Comparison of ENCODE assay signal across 15 cellular contexts in the genomic region with DNA sequence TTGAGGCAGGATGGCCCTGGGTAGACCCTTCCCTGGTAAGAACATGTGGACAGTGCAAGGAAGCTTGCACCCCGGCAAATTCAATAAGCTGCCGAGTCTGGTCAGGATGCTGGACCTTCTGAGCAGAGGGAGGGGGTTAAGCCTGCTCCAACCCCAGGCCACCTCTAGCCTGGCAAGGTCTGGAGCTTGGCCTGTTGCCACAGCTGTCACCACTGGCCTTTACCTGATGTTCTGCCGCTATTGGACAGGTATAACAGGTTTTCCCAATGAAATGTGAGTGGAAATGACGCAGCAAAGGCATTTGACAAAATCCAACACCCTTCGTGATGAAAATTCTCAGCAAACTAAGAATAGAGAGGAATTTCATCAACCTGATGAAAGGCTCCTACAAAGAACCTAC. TPM values are rescaled to one million over a fixed set of nuclear protein-coding genes. Genes with fewer than 3 reads are reported as not detected.
DNase-seq lines count a peak whose midpoint lies in the region; ATAC-seq, FAIRE-seq and TF ChIP-seq lines count a peak whose summit lies in the region.
"Had no signal": no experiment of that assay in that cellular context is flagged by ENCODE, and none has a peak within 500 bp of the region (broad histone marks: within the 10 kb centered on the region; RNA-seq: fewer than 3 reads in every experiment).

No MANE protein-coding gene starts in this region.

- no peaks in the 10 kb centered on the region for H3K4me1 ChIP-seq in aorta (ENCODE audit: control insufficient read depth in 1 of 2, insufficient read depth in 2 of 2, low read length in 2 of 2)

- peaks cover 12% of the 10 kb centered on the region for H3K27me3 Mint-ChIP-seq in stimulated activated naive CD8-positive, alpha-beta T cell treated with anti-CD3 and anti-CD28 coated beads, Interleukin-15, Interleukin-2, amounts not matched to agents 100 ng/mL and 50 ng/mL, for 24 hours
- H3K27me3 Mint-ChIP-seq in mesothelial cell of epicardium (ENCODE audit: low read depth) (peaks cover 2% of the 10 kb centered on the region), glutamatergic neuron (ENCODE audit: unreplicated experiment) (peaks cover 8% of the 10 kb centered on the region), CD14-positive monocyte (ENCODE audit: low read depth in 3 of 3) (peaks cover 18 to 26% (median 21%) of the 10 kb centered on the region in 3 donors)

- H3K4me3 ChIP-seq in aorta (ENCODE audit: low read length in 2 of 2), result no peak overlapping the region

- ATAC-seq in stimulated activated naive CD8-positive, alpha-beta T cell treated with anti-CD3 and anti-CD28 coated beads, Interleukin-15, Interleukin-2, amounts not matched to agents 100 U/mL and 50 U/mL, for 24 hours, result no peak
- no peak for ATAC-seq in aorta (ENCODE audit: low FRiP score)

- no peaks in the 10 kb centered on the region for H3K9me3 Mint-ChIP-seq in stimulated activated naive CD8-positive, alpha-beta T cell treated with anti-CD3 and anti-CD28 coated beads, Interleukin-15, Interleukin-2, amounts not matched to agents 100 ng/mL and 50 ng/mL, for 24 hours
- H3K9me3 Mint-ChIP-seq in mesothelial cell of epicardium (no peaks in the 10 kb centered on the region), glutamatergic neuron (ENCODE audit: unreplicated experiment) (no peaks in the 10 kb centered on the region), CD14-positive monocyte (no peaks in the 10 kb centered on the region)
- H3K9me3 Mint-ChIP-seq: HFFc6 had no signal

- no peak for TF ChIP-seq CTCF in VCaP (conservative IDR thresholded peaks at IDR 0.05)
- TF ChIP-seq CTCF in mesothelial cell of epicardium (IDR thresholded peaks at IDR 0.05; ENCODE audit: unreplicated experiment), result no peak
- no peak for TF ChIP-seq CTCF in glutamatergic neuron (IDR thresholded peaks at IDR 0.05; ENCODE audit: partially characterized antibody, unreplicated experiment)
- TF ChIP-seq CTCF in CD14-positive monocyte (IDR thresholded peaks at IDR 0.05), result no peak

- 91% methylated on average over 5 of the region's 5 CpGs for WGBS in aorta, 2 donors

- DNase-seq in stimulated activated naive CD8-positive, alpha-beta T cell treated with anti-CD3 and anti-CD28 coated beads, Interleukin-15, Interleukin-2, amounts not matched to agents 100 U/mL and 50 U/mL, for 24 hours, result no peak
- DNase-seq in mesothelial cell of epicardium (ENCODE audit: low spot score in 2 of 2, unreplicated experiment in 2 of 2), result no peak
- DNase-seq in glutamatergic neuron, result no peak
- no peak for DNase-seq in CD14-positive monocyte (ENCODE audit: low spot score)
- no peak for DNase-seq in aorta
- DNase-seq in GM12891 (ENCODE audit: insufficient read length, low spot score), result no peak
- DNase-seq: activated T-cell treated with anti-CD3 and anti-CD28 coated beads, Interleukin-2, amount 50 U/mL, for 48 hours; HFFc6; Kasumi-1; NCI-H2227 treated with DMSO at 0.1 percent for 48 hours; WERI-Rb-1 had no signal

- H3K36me3 Mint-ChIP-seq in stimulated activated naive CD8-positive, alpha-beta T cell treated with anti-CD3 and anti-CD28 coated beads, Interleukin-15, Interleukin-2, amounts not matched to agents 100 ng/mL and 50 ng/mL, for 24 hours (ENCODE audit: low read depth), result no peaks in the 10 kb centered on the region
- no peaks in the 10 kb centered on the region for H3K36me3 Mint-ChIP-seq in mesothelial cell of epicardium
- no peaks in the 10 kb centered on the region for H3K36me3 Mint-ChIP-seq in glutamatergic neuron (ENCODE audit: unreplicated experiment)
- peaks cover 0 to 3% of the 10 kb centered on the region in 2 donors for H3K36me3 Mint-ChIP-seq in CD14-positive monocyte

- H3K27ac Mint-ChIP-seq in stimulated activated naive CD8-positive, alpha-beta T cell treated with anti-CD3 and anti-CD28 coated beads, Interleukin-15, Interleukin-2, amounts not matched to agents 100 ng/mL and 50 ng/mL, for 24 hours, result no peak overlapping the region
- H3K27ac Mint-ChIP-seq in mesothelial cell of epicardium (no peak overlapping the region), glutamatergic neuron (ENCODE audit: unreplicated experiment) (no peak overlapping the region), CD14-positive monocyte (no peak overlapping the region)
- H3K27ac Mint-ChIP-seq: HFFc6 had no signal

- FAIRE-seq in GM12891 (lab: Jason Lieb, UNC), result no peak

- no peaks in the 10 kb centered on the region for H3K27me3 ChIP-seq in aorta (ENCODE audit: control insufficient read depth in 1 of 2, insufficient read depth in 2 of 2, low read length in 1 of 2)

- H3K27ac ChIP-seq in VCaP (peak overlapping the region; percentile 100), aorta (ENCODE audit: low read depth in 1 of 2, low read length in 2 of 2) (no peak overlapping the region)

- peaks cover 7% of the 10 kb centered on the region for H3K4me1 Mint-ChIP-seq in stimulated activated naive CD8-positive, alpha-beta T cell treated with anti-CD3 and anti-CD28 coated beads, Interleukin-15, Interleukin-2, amounts not matched to agents 100 ng/mL and 50 ng/mL, for 24 hours (ENCODE audit: low read depth)
- H3K4me1 Mint-ChIP-seq in mesothelial cell of epicardium, result peaks cover 8% of the 10 kb centered on the region
- H3K4me1 Mint-ChIP-seq in glutamatergic neuron (ENCODE audit: low read depth, unreplicated experiment), result no peaks in the 10 kb centered on the region
- peaks cover 9% of the 10 kb centered on the region for H3K4me1 Mint-ChIP-seq in CD14-positive monocyte

- no peaks in the 10 kb centered on the region for H3K36me3 ChIP-seq in aorta (ENCODE audit: control insufficient read depth in 1 of 2, insufficient read depth in 2 of 2, low read length in 1 of 2)
- H3K36me3 ChIP-seq: WERI-Rb-1 had no signal

- peak overlapping the region; percentile 30 for H3K4me3 Mint-ChIP-seq in stimulated activated naive CD8-positive, alpha-beta T cell treated with anti-CD3 and anti-CD28 coated beads, Interleukin-15, Interleukin-2, amounts not matched to agents 100 ng/mL and 50 ng/mL, for 24 hours
- H3K4me3 Mint-ChIP-seq in mesothelial cell of epicardium, result peak overlapping the region; percentile 50
- H3K4me3 Mint-ChIP-seq in glutamatergic neuron (ENCODE audit: unreplicated experiment), result no peak overlapping the region
- H3K4me3 Mint-ChIP-seq in CD14-positive monocyte, result peak overlapping the region in 1 of 2 donors; percentile 15
- H3K4me3 Mint-ChIP-seq: HFFc6 had no signal

- intact Hi-C loops in CD14-positive monocyte (cut with micrococcal nuclease), result loop anchor here in 1 of 2 donors (5.0 kb wide), 1 partner anchor 321 kb away; no protein-coding TSS in a partner anchor
- intact Hi-C loops in aorta (cut with DNase I), result loop anchor here (5.0 kb wide), 2 partner anchors 86 to 104 kb away; no protein-coding TSS in a partner anchor

- TF ChIP-seq POLR2A in GM12891 (IDR thresholded peaks at IDR 0.05; ENCODE audit: low read depth, low read length), result no peak

- H3K9me3 ChIP-seq in aorta (ENCODE audit: control insufficient read depth, low read length), result no peaks in the 10 kb centered on the region

TF ChIP-seq in GM12891, 5 proteins besides CTCF, POLR2A, EP300 and RAD21:
- TF ChIP-seq SPI1 (IDR thresholded peaks at IDR 0.05; ENCODE audit: low read depth, low read length) (no peak), POLR2AphosphoS5 (IDR thresholded peaks at IDR 0.05; ENCODE audit: low read depth, low read length) (no peak), PAX5 (IDR thresholded peaks at IDR 0.05; ENCODE audit: insufficient read depth, low read length, severe bottlenecking) (no peak), POU2F2 (IDR thresholded peaks at IDR 0.05; ENCODE audit: low read depth, low read length) (no peak), TAF1 (IDR thresholded peaks at IDR 0.05; ENCODE audit: low read depth, low read length) (no peak)

RNA-seq across cellular contexts. Expression of a gene that starts 0.7 kb away (rescaled TPM):
- total RNA-seq in mesothelial cell of epicardium (0.18 to 0.89 TPM in 2 of 3 replicates, not detected in the other), glutamatergic neuron (ENCODE audit: unreplicated experiment) (1.1 TPM), aorta (1 to 10 TPM in 1 of 2 donors, under 1 TPM in 1; 0.63 to 1.2 TPM)
- polyA plus RNA-seq in CD14-positive monocyte (1 to 10 TPM in 1 of 2 donors, under 1 TPM in 1; 0.06 to 1.2 TPM), aorta (under 1 TPM in 1 of 2 donors, not detected in 1; 0.49 TPM)
- 0.62 TPM for polyA plus RNA-seq in GM12891 (2012; ENCODE audit: low read depth, missing spikeins)
- total RNA-seq: mononuclear cell had no signal

RNA-seq across cellular contexts. Expression of a gene that starts 24.4 kb away (rescaled TPM):
- total RNA-seq in mesothelial cell of epicardium, result 0.29 TPM in 1 of 3 replicates, not detected in the others
- total RNA-seq in glutamatergic neuron (ENCODE audit: unreplicated experiment), result not detected
- polyA plus RNA-seq in CD14-positive monocyte, result under 1 TPM in 1 of 2 donors, not detected in 1; 0.67 TPM
- not detected for total RNA-seq in aorta
- polyA plus RNA-seq in aorta, result 1 to 10 TPM in 1 of 2 donors, not detected in 1; 3.0 TPM
- polyA plus RNA-seq in GM12891 (2012; ENCODE audit: low read depth, missing spikeins), result not detected
- total RNA-seq: mononuclear cell, skeletal muscle tissue had no signal
